ENCODE assay signal across 30 cellular contexts in the genomic region with DNA sequence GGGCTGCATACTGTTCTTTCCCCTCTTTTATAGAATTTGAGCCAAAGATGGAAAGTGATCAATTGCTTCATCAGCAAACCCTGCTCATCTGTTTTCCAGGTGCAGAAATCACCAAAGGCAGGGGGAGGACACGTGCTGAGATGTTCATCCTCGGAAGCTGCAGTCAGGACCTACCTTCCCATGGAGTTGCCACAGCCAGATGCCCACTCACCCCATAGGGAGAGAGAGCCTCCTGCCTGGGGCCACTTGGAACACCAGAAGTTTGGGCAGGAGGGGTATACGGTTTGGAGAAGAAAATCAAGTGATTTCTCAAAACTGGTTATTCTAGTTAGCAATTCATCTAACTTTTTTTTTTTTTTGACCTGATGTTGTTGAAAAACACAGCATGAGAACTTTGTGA. TPM values are rescaled to one million over a fixed set of nuclear protein-coding genes. Genes with fewer than 3 reads are reported as not detected.
"Had no signal": no experiment of that assay in that cellular context is flagged by ENCODE, and none has a peak within 500 bp of the region (broad histone marks: within the 10 kb centered on the region; RNA-seq: fewer than 3 reads in every experiment).

No MANE protein-coding gene starts in this region.

- H3K79me2 ChIP-seq: parathyroid adenoma had no signal

- H3K27ac ChIP-seq: heart left ventricle, left ventricle myocardium inferior, parathyroid adenoma, right atrium auricular region, right lobe of liver, suprapubic skin, thoracic aorta, tibial nerve, uterus had no signal

- H3K4me1 ChIP-seq: heart left ventricle, left ventricle myocardium inferior, parathyroid adenoma, right atrium auricular region, right lobe of liver, suprapubic skin, tibial nerve, uterus had no signal

- H3K4me2 ChIP-seq: smooth muscle cell had no signal

- DNase-seq: heart left ventricle; hypothalamus; left ventricle myocardium inferior; mesendoderm; midbrain; naive thymus-derived CD8-positive, alpha-beta T cell; nucleus accumbens; right lobe of liver; stimulated activated CD4-positive, alpha-beta T cell treated with anti-CD3 and anti-CD28 coated beads, Interleukin-12 subunit alpha, Interleukin-12 subunit beta, amount 100 ng/mL, for 4 hours; stimulated activated CD4-positive, alpha-beta T cell treated with anti-CD3 and anti-CD28 coated beads, Interleukin-15, amount 100 ng/mL, for 24 hours; stimulated activated CD4-positive, alpha-beta T cell treated with anti-CD3 and anti-CD28 coated beads, Interleukin-4, amount 100 ng/mL, for 1 hour; stimulated activated naive CD4-positive, alpha-beta T cell; uterus had no signal

- H3K27me3 Mint-ChIP-seq: naive thymus-derived CD8-positive, alpha-beta T cell; stimulated activated naive CD8-positive, alpha-beta T cell treated with anti-CD3 and anti-CD28 coated beads, Interleukin-15, Interleukin-2, amounts not matched to agents 100 ng/mL and 50 ng/mL, for 24 hours had no signal

- H3K36me3 Mint-ChIP-seq: type B pancreatic cell had no signal

- ATAC-seq: heart left ventricle; mucosa of descending colon; naive thymus-derived CD8-positive, alpha-beta T cell; right lobe of liver; stimulated activated effector memory CD8-positive, alpha-beta T cell treated with anti-CD3 and anti-CD28 coated beads, Interleukin-12 subunit alpha, Interleukin-12 subunit beta, amount 100 ng/mL, for 72 hours had no signal

- H3K9me3 ChIP-seq: right lobe of liver, uterus had no signal

- H3K9ac ChIP-seq: parathyroid adenoma had no signal

- H3K4me3 Mint-ChIP-seq: naive thymus-derived CD8-positive, alpha-beta T cell; stimulated activated effector memory CD8-positive, alpha-beta T cell treated with anti-CD3 and anti-CD28 coated beads, Interleukin-12 subunit alpha, Interleukin-12 subunit beta, amount 100 ng/mL, for 72 hours; stimulated activated naive CD8-positive, alpha-beta T cell treated with anti-CD3 and anti-CD28 coated beads, Interleukin-15, Interleukin-2, amounts not matched to agents 100 ng/mL and 50 ng/mL, for 24 hours; type B pancreatic cell had no signal

- H3K27me3 ChIP-seq: heart left ventricle, right atrium auricular region, right lobe of liver, suprapubic skin, tibial nerve, uterus had no signal

- H3K27ac Mint-ChIP-seq: progenitor cell of endocrine pancreas; stimulated activated naive CD8-positive, alpha-beta T cell treated with anti-CD3 and anti-CD28 coated beads, Interleukin-15, Interleukin-2, amounts not matched to agents 100 ng/mL and 50 ng/mL, for 24 hours; type B pancreatic cell had no signal

- H3K36me3 ChIP-seq: heart left ventricle, left ventricle myocardium inferior, right atrium auricular region, right lobe of liver, suprapubic skin, thoracic aorta, tibial nerve, uterus had no signal

- H2AFZ ChIP-seq: parathyroid adenoma had no signal

- H3K4me3 ChIP-seq: heart left ventricle, left ventricle myocardium inferior, lung, mucosa of descending colon, right atrium auricular region, right lobe of liver, smooth muscle cell, suprapubic skin, thoracic aorta, tibial nerve, uterus had no signal

RNA-seq across cellular contexts. Expression of a gene that starts 5.3 kb away (rescaled TPM):
- total RNA-seq: kidney epithelial cell, osteoblast, progenitor cell of endocrine pancreas, pulmonary artery endothelial cell, renal cortical epithelial cell, smooth muscle cell had no signal
- polyA plus RNA-seq: neural cell had no signal
